16 cellular contexts compared by ENCODE assay signal in genomic region chr22:29332886-29333496, GRCh38. TPM values are rescaled to one million over a fixed set of nuclear protein-coding genes. Genes with fewer than 3 reads are reported as not detected.
A peak's percentile ranks its signal among the peaks of the same experiment; 100 is the strongest.
DNase-seq lines count a peak whose midpoint lies in the region; ATAC-seq and TF ChIP-seq lines count a peak whose summit lies in the region.
"Had no signal": no experiment of that assay in that cellular context is flagged by ENCODE, and none has a peak within 500 bp of the region (broad histone marks: within the 10 kb centered on the region; RNA-seq: fewer than 3 reads in every experiment).

No MANE protein-coding gene starts in this region.

- TF ChIP-seq CTCF in A673 (conservative IDR thresholded peaks at IDR 0.05; ENCODE audit: low read depth, low read length) = no peak
- no peak for TF ChIP-seq CTCF in NB4 (IDR thresholded peaks at IDR 0.05; ENCODE audit: low read depth, low read length)
- TF ChIP-seq CTCF in nephron progenitor cell (IDR thresholded peaks at IDR 0.05) = no peak
- no peak for TF ChIP-seq CTCF in GM13977 (IDR thresholded peaks at IDR 0.05; ENCODE audit: extremely low read depth, insufficient read depth, missing control alignments)

- H3K9ac ChIP-seq in BLaER1 = peak overlapping the region; percentile 69

- H3K4me3 ChIP-seq in A673 (ENCODE audit: low read depth, low read length, poor library complexity, severe bottlenecking) (no peak overlapping the region), BLaER1 (peak overlapping the region; percentile 13; the same call in 1 of the 2 replicates), NB4 (ENCODE audit: low read depth, low read length) (no peak overlapping the region)
- H3K4me3 ChIP-seq: A549, HAP-1 had no signal

- DNase-seq in A673 (ENCODE audit: low spot score) (peak; percentile 54), NB4 (ENCODE audit: low read depth) (peak; percentile 94), nephron progenitor cell (no peak), nucleus accumbens (lab: John Stamatoyannopoulos, UW) (no peak), GM13977 (ENCODE audit: low spot score) (no peak), H4 (ENCODE audit: low spot score) (no peak)
- DNase-seq: CD4-positive, CD25-positive, alpha-beta regulatory T cell; DMS53; GOT3; HFFc6; KBM-7 had no signal

- no peaks in the 10 kb centered on the region for H3K9me3 Mint-ChIP-seq in nephron progenitor cell
- H3K9me3 Mint-ChIP-seq: CD4-positive, CD25-positive, alpha-beta regulatory T cell; HFFc6 had no signal

- ATAC-seq in GM18861 (IDR thresholded peaks at IDR 0.05; ENCODE audit: unreplicated experiment) = no peak
- ATAC-seq: A549 had no signal

- peak overlapping the region; percentile 79 for H3K4me2 ChIP-seq in BLaER1
- H3K4me2 ChIP-seq: A549 had no signal

- peaks cover 31% of the 10 kb centered on the region for H3K36me3 Mint-ChIP-seq in nephron progenitor cell (ENCODE audit: low read depth)

- peaks cover 28% of the 10 kb centered on the region; the same call in 1 of the 2 replicates for H4K20me1 ChIP-seq in BLaER1

- H3K4me3 Mint-ChIP-seq in nephron progenitor cell = no peak overlapping the region
- H3K4me3 Mint-ChIP-seq: CD4-positive, CD25-positive, alpha-beta regulatory T cell; HFFc6 had no signal

- H3K27me3 Mint-ChIP-seq in nephron progenitor cell (ENCODE audit: low read depth, poor library complexity) = no peaks in the 10 kb centered on the region
- H3K27me3 Mint-ChIP-seq: CD4-positive, CD25-positive, alpha-beta regulatory T cell had no signal

- in situ Hi-C loops in GM13977 (cut with MboI; ENCODE audit: low pct_unique_long_range_greater_than_20kb, low sequenced_read_pairs, unreplicated experiment) = no loop called here

- peak overlapping the region; percentile 63 for H3K27ac ChIP-seq in A673 (ENCODE audit: low read depth, low read length, poor library complexity, severe bottlenecking)
- H3K27ac ChIP-seq in BLaER1 = peak overlapping the region; percentile 84
- H3K27ac ChIP-seq: A549, HL-60 had no signal

- CTCF ChIA-PET in A673 (lab: Charles Lee) = no interaction called here

- H3K27me3 ChIP-seq in A673 (replicated peaks; ENCODE audit: insufficient read depth, low read depth, low read length, poor library complexity) = no peaks in the 10 kb centered on the region
- H3K27me3 ChIP-seq in BLaER1 = no peaks in the 10 kb centered on the region

- H3K4me1 ChIP-seq in A673 (ENCODE audit: insufficient read depth, low read length, poor library complexity, severe bottlenecking) (peaks cover 6% of the 10 kb centered on the region), BLaER1 (peaks cover 100% of the 10 kb centered on the region)
- H3K4me1 ChIP-seq: HAP-1 had no signal

- TF ChIP-seq POLR2A in NB4 (IDR thresholded peaks at IDR 0.05; ENCODE audit: extremely low read depth, insufficient read length) = no peak

- H3K4me1 Mint-ChIP-seq in nephron progenitor cell = peaks cover 61% of the 10 kb centered on the region
- H3K4me1 Mint-ChIP-seq: CD4-positive, CD25-positive, alpha-beta regulatory T cell had no signal

- H3K36me3 ChIP-seq in A673 (ENCODE audit: insufficient read depth, low read length, poor library complexity, severe bottlenecking) (no peaks in the 10 kb centered on the region), BLaER1 (peaks cover 47% of the 10 kb centered on the region)

- intact Hi-C loops in A673 (cut with micrococcal nuclease; ENCODE audit: unreplicated experiment) = no loop called here

- H3K9me3 ChIP-seq in A673 (ENCODE audit: low read depth, low read length, poor library complexity, severe bottlenecking) (no peaks in the 10 kb centered on the region), BLaER1 (no peaks in the 10 kb centered on the region)
- H3K9me3 ChIP-seq: A549, HAP-1 had no signal

- no TSS peak for BruUV-seq in A673 (replicated peaks; lab: Mats Ljungman, UMichigan)

- POLR2A ChIA-PET in A673 (lab: Charles Lee; ENCODE audit: low non-redundant PET) = no interaction called here

- peak overlapping the region; percentile 64 for H3K27ac Mint-ChIP-seq in nephron progenitor cell
- H3K27ac Mint-ChIP-seq: CD4-positive, CD25-positive, alpha-beta regulatory T cell had no signal

RNA-seq across cellular contexts. Expression of gene RASL10A, which starts 17.5 kb away (rescaled TPM):
- 0.68 TPM in 1 of 2 replicates, not detected in the other for total RNA-seq in A673 (2021)
- total RNA-seq in H4 (2014; rRNA removed; shearing (Covaris generic)) = not detected in 2 replicates
- total RNA-seq: CD4-positive, CD25-positive, alpha-beta regulatory T cell had no signal

RNA-seq across cellular contexts. Expression of gene GAS2L1, which starts 26.5 kb away (rescaled TPM):
- total RNA-seq in A673 (2021) = 22.7 TPM in 2 replicates
- 3.9 and 4.0 TPM in 2 replicates for total RNA-seq in H4 (2014; rRNA removed; shearing (Covaris generic))

RNA-seq across cellular contexts. Expression of gene AP1B1, which starts 55.4 kb away (rescaled TPM):
- total RNA-seq in A673 (2021) = 68.1 and 75.2 TPM in 2 replicates
- total RNA-seq in H4 (2014; rRNA removed; shearing (Covaris generic)) = 22.6 TPM in 2 replicates

Comparison
In these comparisons a context has a peak if more than half of its experiments do, and no peak if none do; other contexts are left out.
1. DNase-seq: peak in A673 (single experiment) and NB4 (single experiment); none in nephron progenitor cell (single experiment), nucleus accumbens (0 of 56), GM13977 (single experiment) and H4 (single experiment).